In the genomic region with DNA sequence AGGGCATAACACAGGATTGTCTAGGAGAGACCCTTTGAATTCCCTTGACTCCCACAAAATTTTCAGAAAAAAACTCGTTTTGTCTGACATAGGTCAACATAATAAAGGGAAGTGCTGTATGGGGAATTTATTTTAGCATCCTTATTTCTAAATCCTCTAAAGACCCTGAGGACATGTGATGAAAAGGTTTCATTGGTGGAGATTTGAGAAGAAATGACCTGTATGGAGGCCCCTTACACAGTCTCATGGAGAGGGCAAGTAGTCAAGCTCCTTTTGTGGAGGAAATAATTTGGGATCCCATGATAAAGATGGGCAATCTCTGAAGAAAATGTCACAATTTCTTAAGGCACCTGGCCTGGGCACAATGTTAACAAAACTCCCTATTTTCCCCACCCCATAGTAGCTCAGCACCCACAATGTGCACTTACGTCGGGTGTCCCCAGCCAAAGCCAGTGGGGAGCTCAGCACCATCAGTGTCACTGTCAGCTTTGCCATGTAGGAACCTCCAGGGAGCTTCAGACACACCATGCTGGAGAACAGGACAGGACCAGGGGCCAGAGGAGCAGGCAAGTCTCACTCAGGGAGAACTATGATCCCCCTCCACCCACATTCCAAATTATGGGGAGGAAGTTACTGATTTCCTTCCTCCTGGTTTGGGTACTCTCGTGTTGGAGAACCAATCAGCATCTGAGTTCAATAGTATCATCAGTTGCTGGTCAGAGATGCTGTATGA, we compare ENCODE assay signal across 9 cellular contexts. TPM values are rescaled to one million over a fixed set of nuclear protein-coding genes. Genes with fewer than 3 reads are reported as not detected.
DNase-seq lines count a peak whose midpoint lies in the region; ATAC-seq and TF ChIP-seq lines count a peak whose summit lies in the region.
"Had no signal": no experiment of that assay in that cellular context is flagged by ENCODE, and none has a peak within 500 bp of the region (broad histone marks: within the 10 kb centered on the region; RNA-seq: fewer than 3 reads in every experiment).

A gene (minus strand): TSS at position 591 of the 733 bp plus-strand sequence. CDS start 63 bp downstream, at position 528.

- peak within 1 kb of the TSS; percentile 87 for H3K4me3 Mint-ChIP-seq in natural killer cell treated with Interleukin-12 subunit alpha and Interleukin-12 subunit beta and Interleukin-15 and Interleukin-18, amount 100 ng/mL, for 72 hours

- no peaks in the 10 kb centered on the region for H3K27me3 ChIP-seq in adipocyte (replicated peaks; ENCODE audit: control insufficient read depth, insufficient read depth, low read length)
- H3K27me3 ChIP-seq in WERI-Rb-1 (ENCODE audit: insufficient read depth, low read depth, severe bottlenecking): peaks cover 32% of the 10 kb centered on the region

- H3K9ac ChIP-seq in adipocyte (ENCODE audit: low read length): no peak within 1 kb of the TSS

- H3K9me3 Mint-ChIP-seq in natural killer cell treated with Interleukin-12 subunit alpha and Interleukin-12 subunit beta and Interleukin-15 and Interleukin-18, amount 100 ng/mL, for 72 hours: no peaks in the 10 kb centered on the region

- H3K36me3 ChIP-seq in adipocyte (ENCODE audit: control insufficient read depth, insufficient read depth, low read length, severe bottlenecking) (no peaks in the 10 kb centered on the region), WERI-Rb-1 (no peaks in the 10 kb centered on the region)

- TF ChIP-seq CTCF in WERI-Rb-1 (IDR thresholded peaks at IDR 0.05; ENCODE audit: low read depth, low read length): no peak

- H3K4me1 Mint-ChIP-seq in natural killer cell treated with Interleukin-12 subunit alpha and Interleukin-12 subunit beta and Interleukin-15 and Interleukin-18, amount 100 ng/mL, for 72 hours (ENCODE audit: low read depth in 2 of 2): peaks cover 9 to 18% of the 10 kb centered on the region in 2 donors

- no peak within 1 kb of the TSS for H3K27ac ChIP-seq in WERI-Rb-1
- H3K27ac ChIP-seq: epithelial cell of prostate had no signal

- no peaks in the 10 kb centered on the region for H3K4me1 ChIP-seq in adipocyte (ENCODE audit: control insufficient read depth, insufficient read depth, low read length)

- in situ Hi-C loops in G401 (cut with HindIII; ENCODE audit: low sequenced_read_pairs): loop anchor here (5.0 kb wide), 1 partner anchor 57 kb away; a partner anchor contains a TSS

- H3K9me3 ChIP-seq in adipocyte (ENCODE audit: control insufficient read depth, low read length) (no peaks in the 10 kb centered on the region), WERI-Rb-1 (ENCODE audit: severe bottlenecking) (peaks cover 5% of the 10 kb centered on the region)

- ATAC-seq in GM18511 (IDR thresholded peaks at IDR 0.05; ENCODE audit: unreplicated experiment) (peak; percentile 75), HG03196 (IDR thresholded peaks at IDR 0.05; ENCODE audit: unreplicated experiment) (peak; percentile 76)
- ATAC-seq in natural killer cell treated with Interleukin-12 subunit alpha and Interleukin-12 subunit beta and Interleukin-15 and Interleukin-18, amount 100 ng/mL, for 72 hours: peak; percentile 65 to 87

- H3K36me3 Mint-ChIP-seq in natural killer cell treated with Interleukin-12 subunit alpha and Interleukin-12 subunit beta and Interleukin-15 and Interleukin-18, amount 100 ng/mL, for 72 hours: no peaks in the 10 kb centered on the region

- H3K27ac Mint-ChIP-seq in natural killer cell treated with Interleukin-12 subunit alpha and Interleukin-12 subunit beta and Interleukin-15 and Interleukin-18, amount 100 ng/mL, for 72 hours: peak within 1 kb of the TSS in 1 of 2 donors; percentile 86

- DNase-seq in adipocyte (ENCODE audit: low read depth): no peak
- no peak for DNase-seq in natural killer cell treated with Interleukin-12 subunit alpha and Interleukin-12 subunit beta and Interleukin-15 and Interleukin-18, amount 100 ng/mL, for 72 hours (ENCODE audit: low spot score)
- DNase-seq in cerebellum (ENCODE audit: low spot score): no peak
- no peak for DNase-seq in WERI-Rb-1
- no peak for DNase-seq in NCI-H2029 treated with DMSO at 0.1 percent for 48 hours (lab: John Stamatoyannopoulos, UW)
- no peak for DNase-seq in G401 (ENCODE audit: low spot score)

- peaks cover 0 to 6% of the 10 kb centered on the region in 2 donors for H3K27me3 Mint-ChIP-seq in natural killer cell treated with Interleukin-12 subunit alpha and Interleukin-12 subunit beta and Interleukin-15 and Interleukin-18, amount 100 ng/mL, for 72 hours

- H3K4me3 ChIP-seq in adipocyte (ENCODE audit: low read length) (peak within 1 kb of the TSS; percentile 70), WERI-Rb-1 (ENCODE audit: low read depth, low read length) (no peak within 1 kb of the TSS)

RNA-seq across cellular contexts. Expression of the gene that starts here (rescaled TPM):
- total RNA-seq in natural killer cell treated with Interleukin-12 subunit alpha and Interleukin-12 subunit beta and Interleukin-15 and Interleukin-18, amount 100 ng/mL, for 72 hours: 10 to 100 TPM; 15.9 to 53.6 TPM
- total RNA-seq in cerebellum: not detected
- not detected in 2 replicates for total RNA-seq in G401 (2014; rRNA removed; shearing (Covaris generic))

Comparison
In these comparisons a context has a peak if more than half of its experiments do, and no peak if none do; other contexts are left out.
1. RNA of the gene that starts here (total RNA-seq): 15.9 to 53.6 TPM in natural killer cell treated with Interleukin-12 subunit alpha and Interleukin-12 subunit beta and Interleukin-15 and Interleukin-18, amount 100 ng/mL, for 72 hours; not detected in cerebellum (single experiment) and not detected in G401; every median in the first group is over 10 times any median in the second.
2. Peak in every context shown above with its lines, with median percentiles within 50 percentile points of each other: ATAC-seq.